8 cellular contexts compared by ENCODE assay signal in genomic region chr9:133143639-133144141, GRCh38. TPM values are rescaled to one million over a fixed set of nuclear protein-coding genes. Genes with fewer than 3 reads are reported as not detected.
DNase-seq lines count a peak whose midpoint lies in the region; TF ChIP-seq lines count a peak whose summit lies in the region.

No MANE protein-coding gene starts in this region.

- intact Hi-C loops in CD4-positive, alpha-beta memory T cell (cut with micrococcal nuclease): loop anchor here (1.0 kb wide), 3 partner anchors 22 to 113 kb away; partner anchors contain the start of genes GTF3C5 and RALGDS

- peaks cover 0 to 12% of the 10 kb centered on the region in 2 donors for H3K36me3 Mint-ChIP-seq in CD4-positive, alpha-beta memory T cell

- H3K4me1 Mint-ChIP-seq in CD4-positive, alpha-beta memory T cell: peaks cover 43 to 80% (median 67%) of the 10 kb centered on the region in 4 donors

- H3K27me3 ChIP-seq in CD4-positive, alpha-beta memory T cell (ENCODE audit: insufficient read depth, low read length): no peaks in the 10 kb centered on the region
- H3K27me3 ChIP-seq in Loucy (ENCODE audit: insufficient read depth, low read length, poor library complexity, severe bottlenecking) (no peaks in the 10 kb centered on the region), ectodermal cell (ENCODE audit: control insufficient read depth, insufficient read depth, low read length, poor library complexity, severe bottlenecking) (no peaks in the 10 kb centered on the region), neutrophil (peaks cover 31% of the 10 kb centered on the region)

- no peaks in the 10 kb centered on the region for H3K9me2 ChIP-seq in Loucy (replicated peaks; ENCODE audit: low read depth, low read length)

- H3K4me1 ChIP-seq in CD4-positive, alpha-beta memory T cell (ENCODE audit: insufficient read depth, low read length): peaks cover 92% of the 10 kb centered on the region
- peaks cover 54% of the 10 kb centered on the region for H3K4me1 ChIP-seq in Loucy (ENCODE audit: insufficient read depth, low read length, poor library complexity, severe bottlenecking)
- peaks cover 24% of the 10 kb centered on the region for H3K4me1 ChIP-seq in ectodermal cell (ENCODE audit: control insufficient read depth, insufficient read depth, low read length)
- peaks cover 17 to 27% of the 10 kb centered on the region in 2 experiments for H3K4me1 ChIP-seq in neutrophil (ENCODE audit: control insufficient read depth in 1 of 2, insufficient read depth in 1 of 2, low read depth in 1 of 2, low read length in 1 of 2)

- H4K20me1 ChIP-seq in Loucy (ENCODE audit: insufficient read depth, low read length, poor library complexity, severe bottlenecking): peaks cover 89% of the 10 kb centered on the region

- H3K79me2 ChIP-seq in Loucy (ENCODE audit: insufficient read depth, low read length): peaks cover 97% of the 10 kb centered on the region

- no peaks in the 10 kb centered on the region for H3K9me3 ChIP-seq in CD4-positive, alpha-beta memory T cell (ENCODE audit: control insufficient read depth in 1 of 2, low read length in 2 of 2)
- H3K9me3 ChIP-seq in Loucy (ENCODE audit: insufficient read depth, low read depth, low read length) (no peaks in the 10 kb centered on the region), ectodermal cell (ENCODE audit: control insufficient read depth, low read length) (no peaks in the 10 kb centered on the region), neutrophil (no peaks in the 10 kb centered on the region)

- H3K27ac Mint-ChIP-seq in CD4-positive, alpha-beta memory T cell: peak overlapping the region; percentile 97 to 100 (median 98)

- no peak for DNase-seq in CD4-positive, alpha-beta memory T cell
- DNase-seq in HUDEP-2 (lab: John Stamatoyannopoulos, UW; ENCODE audit: unreplicated experiment in 76 of 76) (no peak), germinal center (ENCODE audit: low spot score) (no peak), NCI-H2196 treated with DMSO at 0.1 percent for 48 hours (lab: John Stamatoyannopoulos, UW; ENCODE audit: unreplicated experiment) (no peak)
- no peak for DNase-seq in stimulated activated CD8-positive, alpha-beta memory T cell treated with anti-CD3 and anti-CD28 coated beads, Interleukin-4, amount 100 ng/mL, for 48 hours

- H3K36me3 ChIP-seq in CD4-positive, alpha-beta memory T cell (ENCODE audit: insufficient read depth, low read length): peaks cover 4% of the 10 kb centered on the region
- H3K36me3 ChIP-seq in Loucy (ENCODE audit: insufficient read depth, low read length) (no peaks in the 10 kb centered on the region; the same call in 1 of the 2 replicates), ectodermal cell (ENCODE audit: control insufficient read depth, insufficient read depth, low read length) (no peaks in the 10 kb centered on the region), neutrophil (no peaks in the 10 kb centered on the region)

- peak overlapping the region; percentile 29 to 51 for H3K4me3 ChIP-seq in CD4-positive, alpha-beta memory T cell (ENCODE audit: low read length in 2 of 2)
- H3K4me3 ChIP-seq in Loucy (ENCODE audit: low read length, poor library complexity, severe bottlenecking): peak overlapping the region; percentile 78
- H3K4me3 ChIP-seq in ectodermal cell (ENCODE audit: insufficient read depth, low read depth, low read length): no peak overlapping the region
- H3K4me3 ChIP-seq in neutrophil (ENCODE audit: low read depth in 1 of 2, low read length in 1 of 2): peak overlapping the region; percentile 50 to 63

- no peaks in the 10 kb centered on the region for H3K27me3 Mint-ChIP-seq in CD4-positive, alpha-beta memory T cell

- H3K4me2 ChIP-seq in Loucy (ENCODE audit: low read depth, low read length, poor library complexity, severe bottlenecking): peak overlapping the region; percentile 92

- H3F3A ChIP-seq in Loucy (ENCODE audit: low read depth): 0 out of 2 replicates have a peak, but pooled peaks cover 2% of the 10 kb centered on the region

- H3K9ac ChIP-seq in Loucy (ENCODE audit: low read depth, low read length, poor library complexity, severe bottlenecking): peak overlapping the region; percentile 72

- H3K27ac ChIP-seq in CD4-positive, alpha-beta memory T cell (ENCODE audit: low read depth, low read length): peak overlapping the region; percentile 95
- peak overlapping the region; percentile 58 for H3K27ac ChIP-seq in ectodermal cell (ENCODE audit: insufficient read depth, low read depth, low read length, poor library complexity, severe bottlenecking)
- no peak overlapping the region for H3K27ac ChIP-seq in neutrophil

- TF ChIP-seq CTCF in Loucy (conservative IDR thresholded peaks at IDR 0.05; ENCODE audit: low read length) (no peak), neutrophil (IDR thresholded peaks at IDR 0.05) (no peak)

- peak overlapping the region; percentile 75 to 85 (median 82) for H3K4me3 Mint-ChIP-seq in CD4-positive, alpha-beta memory T cell

- H2AFZ ChIP-seq in Loucy (ENCODE audit: low read length): no peak overlapping the region

- CTCF ChIA-PET in CD4-positive, alpha-beta memory T cell (lab: Charles Lee; ENCODE audit: partially characterized antibody): interaction anchor here (0.7 to 19.9 kb wide), 16 partner anchors 13 to 121 kb away, joined by 3 to 596 read pairs (median 4); partner anchors contain the start of genes GTF3C5 and RALGDS

- H3K9me3 Mint-ChIP-seq in CD4-positive, alpha-beta memory T cell: no peaks in the 10 kb centered on the region

- WGBS in ectodermal cell, 2 experiments: 89 to 91% methylated on average over 12 to 13 of the region's 13 CpGs

- POLR2A ChIA-PET in CD4-positive, alpha-beta memory T cell (lab: Charles Lee; ENCODE audit: partially characterized antibody): interaction anchor here (0.7 to 13.6 kb wide), 6 partner anchors 13 to 199 kb away, joined by 3 to 424 read pairs (median 34); partner anchors contain the start of genes GTF3C5, RALGDS and TSC1

RNA-seq across cellular contexts. Expression of gene GBGT1, which starts 20.0 kb away (rescaled TPM):
- total RNA-seq in CD4-positive, alpha-beta memory T cell: 1 to 10 TPM; 3.6 to 6.3 TPM
- polyA plus RNA-seq in CD4-positive, alpha-beta memory T cell: under 1 TPM; 0.16 to 0.50 TPM
- 2.1 TPM for polyA plus RNA-seq in ectodermal cell (2013, experiment 1 of 4)
- 2.2 TPM for polyA plus RNA-seq in ectodermal cell (2013, experiment 2 of 4)
- 1.5 TPM for polyA plus RNA-seq in ectodermal cell (2013, experiment 3 of 4)
- polyA plus RNA-seq in ectodermal cell (2013, experiment 4 of 4): 2.8 TPM

RNA-seq across cellular contexts. Expression of gene RALGDS, which starts 22.6 kb away (rescaled TPM):
- total RNA-seq in CD4-positive, alpha-beta memory T cell: 100 to 1,000 TPM; 123 to 131 TPM
- polyA plus RNA-seq in CD4-positive, alpha-beta memory T cell: 10 to 100 TPM; 27.9 to 67.8 TPM
- 47.0 TPM for polyA plus RNA-seq in ectodermal cell (2013, experiment 1 of 4)
- polyA plus RNA-seq in ectodermal cell (2013, experiment 2 of 4): 48.7 TPM
- 50.8 TPM for polyA plus RNA-seq in ectodermal cell (2013, experiment 3 of 4)
- polyA plus RNA-seq in ectodermal cell (2013, experiment 4 of 4): 56.8 TPM
